ENCODE assay signal across 1 cellular context in the genomic region with DNA sequence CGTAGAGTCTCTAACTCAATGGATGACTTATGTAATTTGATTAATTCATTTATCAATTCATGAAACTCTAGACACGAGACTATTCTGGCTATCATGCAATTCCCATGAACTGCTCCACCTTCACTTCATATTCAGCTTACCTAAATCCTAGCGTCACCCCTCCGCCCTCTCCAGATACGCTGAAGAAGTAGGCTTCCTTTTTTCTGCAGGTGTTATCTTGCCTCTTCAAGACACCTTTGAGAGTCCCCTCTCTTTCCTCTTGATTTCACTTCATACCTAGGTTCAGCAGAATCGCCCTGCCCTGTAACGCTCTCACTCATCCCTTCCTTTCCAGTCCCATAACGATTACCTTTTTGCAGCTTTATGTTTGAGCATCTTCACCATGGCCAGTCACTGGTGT.
TF ChIP-seq lines count a peak whose summit lies in the region.

No MANE protein-coding gene starts in this region.

TF ChIP-seq in SK-N-SH treated with all-trans-retinoic acid at 6 μM for 48 hours, 23 proteins besides CTCF, POLR2A, EP300 and RAD21 (continued from another document):
- TF ChIP-seq, protein P1, sequence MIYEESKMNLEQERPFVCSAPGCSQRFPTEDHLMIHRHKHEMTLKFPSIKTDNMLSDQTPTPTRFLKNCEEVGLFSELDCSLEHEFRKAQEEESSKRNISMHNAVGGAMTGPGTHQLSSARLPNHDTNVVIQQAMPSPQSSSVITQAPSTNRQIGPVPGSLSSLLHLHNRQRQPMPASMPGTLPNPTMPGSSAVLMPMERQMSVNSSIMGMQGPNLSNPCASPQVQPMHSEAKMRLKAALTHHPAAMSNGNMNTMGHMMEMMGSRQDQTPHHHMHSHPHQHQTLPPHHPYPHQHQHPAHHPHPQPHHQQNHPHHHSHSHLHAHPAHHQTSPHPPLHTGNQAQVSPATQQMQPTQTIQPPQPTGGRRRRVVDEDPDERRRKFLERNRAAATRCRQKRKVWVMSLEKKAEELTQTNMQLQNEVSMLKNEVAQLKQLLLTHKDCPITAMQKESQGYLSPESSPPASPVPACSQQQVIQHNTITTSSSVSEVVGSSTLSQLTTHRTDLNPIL (CRISPR knock-in tag; IDR thresholded peaks at IDR 0.05; ENCODE audit: low read depth) = no peak
- TF ChIP-seq TOX (CRISPR knock-in tag; IDR thresholded peaks at IDR 0.05; ENCODE audit: borderline replicate concordance) (no peak), ARNTL (CRISPR knock-in tag; IDR thresholded peaks at IDR 0.05; ENCODE audit: borderline replicate concordance, low read depth) (no peak), ISL1 (CRISPR knock-in tag; IDR thresholded peaks at IDR 0.05) (no peak), RARB (CRISPR knock-in tag; IDR thresholded peaks at IDR 0.05) (no peak), ZNF565 (CRISPR knock-in tag; conservative IDR thresholded peaks at IDR 0.05; ENCODE audit: low read depth) (no peak), ESRRG (CRISPR knock-in tag; IDR thresholded peaks at IDR 0.05) (no peak), TSHZ2 (CRISPR knock-in tag; IDR thresholded peaks at IDR 0.05) (no peak), TCF4 (CRISPR knock-in tag; IDR thresholded peaks at IDR 0.05; ENCODE audit: borderline replicate concordance) (no peak), OSR1 (CRISPR knock-in tag; IDR thresholded peaks at IDR 0.05) (no peak), BACH2 (CRISPR knock-in tag; IDR thresholded peaks at IDR 0.05; ENCODE audit: borderline replicate concordance) (no peak), CSDC2 (CRISPR knock-in tag; IDR thresholded peaks at IDR 0.05) (no peak)
TF ChIP-seq in SK-N-SH treated with all-trans-retinoic acid at 6 μM for 48 hours: peak in this region for 0.
